In genomic region chr19:33801411-33801810, GRCh38 we compare ENCODE assay signal across 22 cellular contexts. TPM values are rescaled to one million over a fixed set of nuclear protein-coding genes. Genes with fewer than 3 reads are reported as not detected.
DNase-seq lines count a peak whose midpoint lies in the region; ATAC-seq, FAIRE-seq and TF ChIP-seq lines count a peak whose summit lies in the region.
"Had no signal": no experiment of that assay in that cellular context is flagged by ENCODE, and none has a peak within 500 bp of the region (broad histone marks: within the 10 kb centered on the region; RNA-seq: fewer than 3 reads in every experiment).

No MANE protein-coding gene starts in this region.

- ATAC-seq in A549 (no peak), K562 (no peak), HG02981 (IDR thresholded peaks at IDR 0.05; ENCODE audit: unreplicated experiment) (no peak)
- ATAC-seq: HepG2 had no signal

- POLR2A ChIA-PET in A549 (lab: Yijun Ruan, JAX) (interaction anchor here (0.5 kb wide), 1 partner anchor 334 kb away, joined by 3 read pairs; no protein-coding TSS in a partner anchor), HEK293 (lab: Yijun Ruan, JAX) (no interaction called here), K562 (lab: Yijun Ruan, JAX) (interaction anchor here (0.7 kb wide), 1 partner anchor 8 kb away, joined by 4 read pairs; no protein-coding TSS in a partner anchor)

- H3K4me3 ChIP-seq in A549 (no peak overlapping the region), HEK293 (ENCODE audit: low read depth, low read length) (no peak overlapping the region), K562 (no peak overlapping the region), osteoblast (ENCODE audit: insufficient read depth, low read length) (no peak overlapping the region)
- H3K4me3 ChIP-seq: GM23248 had no signal

- intact Hi-C loops in K562 (cut with micrococcal nuclease) = no loop called here

- no peaks in the 10 kb centered on the region for H3K27me3 ChIP-seq in K562 (ENCODE audit: control insufficient read depth in 2 of 2, insufficient read depth in 2 of 2, low read length in 2 of 2)
- H3K27me3 ChIP-seq in osteoblast (ENCODE audit: insufficient read depth, low read length) = no peaks in the 10 kb centered on the region

- peaks cover 5% of the 10 kb centered on the region; the same call in 2 of the 3 replicates for H3K79me2 ChIP-seq in K562 (ENCODE audit: control insufficient read depth, insufficient read depth, low read length)
- no peaks in the 10 kb centered on the region for H3K79me2 ChIP-seq in osteoblast (ENCODE audit: insufficient read depth, low read length)

- H3K27ac ChIP-seq in A549 = peak overlapping the region in 1 of 2 experiments; percentile 90; a peak in 1 of 6 replicates
- no peak overlapping the region for H3K27ac ChIP-seq in HEK293 (ENCODE audit: extremely low read depth, low read depth, low read length)
- no peak overlapping the region for H3K27ac ChIP-seq in K562 (ENCODE audit: extremely low read depth, low read depth, low read length)
- H3K27ac ChIP-seq in osteoblast (ENCODE audit: low read depth, low read length) = no peak overlapping the region
- H3K27ac ChIP-seq: C4-2B, GM23248 had no signal

- TF ChIP-seq EP300 in A549 (IDR thresholded peaks at IDR 0.05) (no peak), K562 (IDR thresholded peaks at IDR 0.05; ENCODE audit: low read length) (no peak)

- H3K9me3 ChIP-seq in A549 (no peaks in the 10 kb centered on the region), HEK293 (ENCODE audit: control insufficient read depth, insufficient read depth, low read depth, low read length) (no peaks in the 10 kb centered on the region), K562 (replicated peaks; ENCODE audit: control insufficient read depth, insufficient read depth, low read depth, low read length) (no peaks in the 10 kb centered on the region), osteoblast (ENCODE audit: low read depth, low read length) (no peaks in the 10 kb centered on the region)
- H3K9me3 ChIP-seq: Caco-2 had no signal

- no peaks in the 10 kb centered on the region for H4K20me1 ChIP-seq in K562 (replicated peaks; ENCODE audit: control insufficient read depth, insufficient read depth, low read length)
- H4K20me1 ChIP-seq in osteoblast (ENCODE audit: insufficient read depth, low read length) = peaks cover 23% of the 10 kb centered on the region

- BruUV-seq in K562 (replicated peaks; lab: Mats Ljungman, UMichigan) = no TSS peak

- no peak for TF ChIP-seq POLR2A in A549 (IDR thresholded peaks at IDR 0.05; ENCODE audit: low read length)
- no peak for TF ChIP-seq POLR2A in K562 (conservative IDR thresholded peaks at IDR 0.05)

- CTCF ChIA-PET in A549 (lab: Yijun Ruan, JAX) (interaction anchor here (1.1 to 5.0 kb wide), 5 partner anchors 23 to 295 kb away, joined by 3 to 39 read pairs (median 7); no protein-coding TSS in a partner anchor), HEK293 (lab: Yijun Ruan, JAX) (interaction anchor here (0.8 to 1.9 kb wide), 2 partner anchors 18 to 24 kb away, joined by 4 read pairs; no protein-coding TSS in a partner anchor), K562 (lab: Yijun Ruan, JAX; ENCODE audit: low intra/inter-chr PET ratio) (no interaction called here)

- WGBS in A549 (ENCODE audit: missing lambda C conversion rate) = 96% methylated on average over 5 of the region's 5 CpGs
- WGBS in K562 (ENCODE audit: insufficient coverage, low coverage, missing lambda C conversion rate) = 88% methylated on average over 5 of the region's 5 CpGs

- TF ChIP-seq RAD21 in A549 (conservative IDR thresholded peaks at IDR 0.05 in 1 of 2, IDR thresholded peaks at IDR 0.05 in 1 of 2) = no peak
- TF ChIP-seq RAD21 in K562 (CRISPR knock-in tag; conservative IDR thresholded peaks at IDR 0.05 in 1 of 2, IDR thresholded peaks at IDR 0.05 in 1 of 2) = no peak

- no peak for DNase-seq in A549 (ENCODE audit: low read depth in 1 of 2, low spot score in 1 of 2)
- no peak for DNase-seq in K562 (ENCODE audit: extremely low read depth in 1 of 4, low spot score in 3 of 4)
- peak; percentile 77 for DNase-seq in osteoblast (ENCODE audit: insufficient read length, low spot score, missing footprints)
- DNase-seq in DMS53 treated with DMSO at 0.1 percent for 48 hours (lab: John Stamatoyannopoulos, UW; ENCODE audit: unreplicated experiment) = no peak
- no peak for DNase-seq in NCI-H1048 (lab: John Stamatoyannopoulos, UW)
- DNase-seq: 8988T; Caco-2; CD4-positive, alpha-beta T cell; DMS79; GDM1; GM23248; HCEC 1CT; HFFc6 had no signal

- FAIRE-seq in A549 (lab: Jason Lieb, UNC) (no peak), K562 (lab: Jason Lieb, UNC) (no peak)
- FAIRE-seq: D721Med, GM12892, GM18507, H54, HepG2 had no signal

- TF ChIP-seq CTCF in A549 (IDR thresholded peaks at IDR 0.05) (no peak), HEK293 (tag by site-specific recombination; IDR thresholded peaks at IDR 0.05) (no peak), K562 (IDR thresholded peaks at IDR 0.05 in 2 of 3, conservative IDR thresholded peaks at IDR 0.05 in 1 of 3; ENCODE audit: insufficient read depth in 2 of 3, low read depth in 1 of 3, low read length in 3 of 3) (no peak), osteoblast (IDR thresholded peaks at IDR 0.05; ENCODE audit: extremely low read depth, low read depth, low read length) (no peak)

- in situ Hi-C loops in K562 (cut with MboI) = no loop called here

- peak overlapping the region; percentile 5; the same call in 1 of the 3 replicates for H3K4me2 ChIP-seq in A549
- H3K4me2 ChIP-seq in K562 (ENCODE audit: insufficient read depth, low read length) = no peak overlapping the region
- no peak overlapping the region for H3K4me2 ChIP-seq in osteoblast (ENCODE audit: insufficient read depth, low read length)

- H3K4me1 ChIP-seq in A549 = peaks cover 69% of the 10 kb centered on the region
- peaks cover 10% of the 10 kb centered on the region for H3K4me1 ChIP-seq in HEK293 (ENCODE audit: control insufficient read depth, insufficient read depth, low read length)
- peaks cover 0 to 25% of the 10 kb centered on the region in 2 experiments; a peak in 2 of 5 replicates for H3K4me1 ChIP-seq in K562 (replicated peaks in 1 of 2; ENCODE audit: control insufficient read depth in 2 of 2, insufficient read depth in 2 of 2, low read length in 2 of 2)
- no peaks in the 10 kb centered on the region for H3K4me1 ChIP-seq in osteoblast (ENCODE audit: insufficient read depth, low read length)
- H3K4me1 ChIP-seq: Caco-2 had no signal

- H2AFZ ChIP-seq in K562 (ENCODE audit: low read depth, low read length) = no peak overlapping the region
- H2AFZ ChIP-seq in osteoblast (ENCODE audit: low read length) = no peak overlapping the region
- H2AFZ ChIP-seq: GM23248 had no signal

- H3K9ac ChIP-seq in K562 (ENCODE audit: insufficient read depth in 1 of 2, low read depth in 2 of 2, low read length in 2 of 2) = no peak overlapping the region
- H3K9ac ChIP-seq: GM23248 had no signal

- peaks cover 32 to 70% of the 10 kb centered on the region in 2 experiments for H3K36me3 ChIP-seq in HEK293 (ENCODE audit: control insufficient read depth in 2 of 2, insufficient read depth in 1 of 2, low read length in 2 of 2)
- peaks cover 73% of the 10 kb centered on the region; the same call in 2 of the 3 replicates for H3K36me3 ChIP-seq in K562 (ENCODE audit: control insufficient read depth, insufficient read depth, low read length)
- peaks cover 8% of the 10 kb centered on the region for H3K36me3 ChIP-seq in osteoblast (ENCODE audit: insufficient read depth, low read length)

- no peaks in the 10 kb centered on the region for H3K9me1 ChIP-seq in K562 (ENCODE audit: control insufficient read depth, insufficient read depth, low read length)

TF ChIP-seq in A549, 52 proteins besides CTCF, POLR2A, EP300 and RAD21 (continues in another document):
- no peak for TF ChIP-seq GATA3 (IDR thresholded peaks at IDR 0.05; ENCODE audit: borderline replicate concordance)
- TF ChIP-seq HOXB13 (CRISPR knock-in tag; IDR thresholded peaks at IDR 0.05; ENCODE audit: low read depth) = no peak
- TF ChIP-seq ZFP36 (IDR thresholded peaks at IDR 0.05; ENCODE audit: borderline replicate concordance, partially characterized antibody) = no peak

TF ChIP-seq in HEK293, 187 proteins besides CTCF, POLR2A, EP300 and RAD21 (continues in another document):
- peak; percentile 25; the same call in 1 of the 2 replicates for TF ChIP-seq ZFHX2 (tag by site-specific recombination; conservative IDR thresholded peaks at IDR 0.05)
- TF ChIP-seq GLIS1 (tag by site-specific recombination; IDR thresholded peaks at IDR 0.05) = 0 out of 2 replicates have a peak, but pooled peaks have one; percentile 13
- TF ChIP-seq ZIC2 (tag by site-specific recombination; IDR thresholded peaks at IDR 0.05) = peak; percentile 17; the same call in 1 of the 2 replicates

RNA-seq across cellular contexts. Expression of gene KCTD15, which starts 4.7 kb away (rescaled TPM):
- 54.0 and 55.7 TPM in 2 replicates for polyA plus RNA-seq in A549 (2011; rRNA removed)
- polyA plus RNA-seq in A549 (2012; cell fraction: cytosol; rRNA removed) = 122 and 161 TPM in 2 replicates
- polyA plus RNA-seq in A549 (2012; cell fraction: nucleus; rRNA removed) = 266 and 321 TPM in 2 replicates
- 53.4 to 56.5 TPM (median 55.7 TPM) in 3 replicates for polyA plus RNA-seq in A549 (2017; fragmentation: RNase III; extraction: RNeasy Plus Mini Kit Qiagen cat#74134 plus additional on column Dnase treatment)
- polyA minus RNA-seq in A549 (2011; rRNA and poly(A)+ RNA removed) = 48.2 and 48.5 TPM in 2 replicates
- total RNA-seq in K562 (2011; cell fraction: chromatin; rRNA removed; ENCODE audit: low replicate concordance) = 22.8 and 48.8 TPM in 2 replicates
- total RNA-seq in K562 (2011; cell fraction: nucleolus; rRNA removed) = 33.6 and 36.5 TPM in 2 replicates
- 23.7 and 24.2 TPM in 2 replicates for total RNA-seq in K562 (2011; cell fraction: nucleoplasm; rRNA removed)
- total RNA-seq in K562 (2014; rRNA removed) = 42.0 and 46.5 TPM in 2 replicates
- 6.0 and 6.7 TPM in 2 replicates for total RNA-seq in K562 (2014; rRNA removed; fragmentation: Illumina TruSeq; extraction: Trizol)
- total RNA-seq in K562 (2015; rRNA removed; fragmentation: Illumina TruSeq; extraction: Trizol) = 11.8 and 14.4 TPM in 2 replicates
- total RNA-seq in K562 (2021) = 26.5 and 29.7 TPM in 2 replicates
- 14.2 and 19.8 TPM in 2 replicates for polyA plus RNA-seq in K562 (2011; rRNA removed)
- 25.0 and 63.1 TPM in 2 replicates for polyA plus RNA-seq in K562 (2011; cell fraction: cytosol; rRNA removed)
- 52.6 and 84.5 TPM in 2 replicates for polyA plus RNA-seq in K562 (2011; cell fraction: nucleus; rRNA removed)
- polyA plus RNA-seq in K562 (2012) = 20.4 and 37.0 TPM in 2 replicates
- 10.1 and 25.5 TPM in 2 replicates for polyA plus RNA-seq in K562 (2014; fragmentation: Illumina TruSeq; extraction: Trizol)
- 1 to 10 TPM; 1.7 TPM for polyA plus RNA-seq in K562 (2014; fragmentation: Nextera tagmentation; extraction: Ambion mirVana)
- 31.2 and 49.0 TPM in 2 replicates for polyA plus RNA-seq in K562 (2014; rRNA removed)
- polyA minus RNA-seq in K562 (2011; rRNA and poly(A)+ RNA removed) = 6.6 and 9.7 TPM in 2 replicates
- 12.0 and 13.4 TPM in 2 replicates for polyA minus RNA-seq in K562 (2011; cell fraction: cytosol; rRNA and poly(A)+ RNA removed)
- 9.3 and 10.2 TPM in 2 replicates for polyA minus RNA-seq in K562 (2011; cell fraction: nucleus; rRNA and poly(A)+ RNA removed)
- total RNA-seq in osteoblast = 39.5 and 55.7 TPM in 2 replicates
- polyA plus RNA-seq: IgD-negative memory B cell had no signal
